28 cellular contexts compared by ENCODE assay signal in the genomic region with DNA sequence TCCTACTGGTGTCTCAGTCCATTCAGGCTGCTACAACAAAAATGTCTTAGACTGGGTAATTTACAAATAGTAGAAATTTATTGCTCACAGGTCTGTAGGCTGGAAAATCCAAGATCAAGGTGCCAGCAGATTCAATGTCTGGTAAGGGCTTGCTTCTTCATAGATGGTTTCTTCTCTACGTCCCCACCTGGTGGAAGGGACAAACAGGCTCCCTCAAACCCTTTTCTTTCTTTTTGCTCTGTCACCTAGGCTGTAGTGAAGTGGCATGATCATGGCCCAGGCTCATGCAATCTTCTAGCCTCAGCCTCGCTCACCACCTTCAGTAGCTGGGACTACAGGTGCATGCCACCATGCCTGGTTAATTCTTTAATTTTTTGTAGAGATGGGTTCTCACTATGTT.
DNase-seq lines count a peak whose midpoint lies in the region; ATAC-seq and TF ChIP-seq lines count a peak whose summit lies in the region.
"Had no signal": no experiment of that assay in that cellular context is flagged by ENCODE, and none has a peak within 500 bp of the region (broad histone marks: within the 10 kb centered on the region; RNA-seq: fewer than 3 reads in every experiment).

No MANE protein-coding gene starts in this region.

- H3K4me3 ChIP-seq in DND-41 (ENCODE audit: low read depth in 1 of 2, low read length in 2 of 2) (no peak overlapping the region), GM12864 (ENCODE audit: low read depth, low read length) (no peak overlapping the region), WERI-Rb-1 (ENCODE audit: low read depth, low read length) (no peak overlapping the region)
- H3K4me3 ChIP-seq: BLaER1, cardiac muscle cell, MG63 had no signal

- no peak overlapping the region for H3K4me2 ChIP-seq in DND-41 (ENCODE audit: insufficient read depth, low read length)
- H3K4me2 ChIP-seq: BLaER1 had no signal

- no peaks in the 10 kb centered on the region for H3K79me2 ChIP-seq in DND-41 (ENCODE audit: insufficient read depth, low read length)

- H3K9me3 Mint-ChIP-seq in WTC11 = no peaks in the 10 kb centered on the region
- H3K9me3 Mint-ChIP-seq in activated naive CD4-positive, alpha-beta T cell treated with anti-CD3 and anti-CD28 coated beads for 36 hours = no peaks in the 10 kb centered on the region
- H3K9me3 Mint-ChIP-seq: activated CD4-positive, alpha-beta T cell treated with anti-CD3 and anti-CD28 coated beads, Interleukin-2, amount 10 ng/mL, durations not matched to agents 24 days and 14 days; memory B cell; nephron progenitor cell; type B pancreatic cell had no signal

- H4K20me1 ChIP-seq in DND-41 (ENCODE audit: insufficient read depth, low read length) = no peaks in the 10 kb centered on the region
- H4K20me1 ChIP-seq: BLaER1 had no signal

- no peak for ATAC-seq in DND-41 (ENCODE audit: insufficient read depth, low read depth)
- ATAC-seq in WTC11 = peak; percentile 79
- ATAC-seq: stimulated activated naive B cell treated with anti-CD40 and anti-IgM and Interleukin-4, amounts not matched to agents 10 μg/mL and 1 μg/mL and 100 μg/mL, for 72 hours had no signal

- H3K36me3 Mint-ChIP-seq in WTC11 = no peaks in the 10 kb centered on the region
- no peaks in the 10 kb centered on the region for H3K36me3 Mint-ChIP-seq in activated naive CD4-positive, alpha-beta T cell treated with anti-CD3 and anti-CD28 coated beads for 36 hours (ENCODE audit: low read depth)
- H3K36me3 Mint-ChIP-seq: memory B cell; stimulated activated naive B cell treated with anti-CD40 and anti-IgM and Interleukin-4, amounts not matched to agents 10 μg/mL and 1 μg/mL and 100 μg/mL, for 72 hours; type B pancreatic cell had no signal

- no peak for DNase-seq in DND-41
- no peak for DNase-seq in GM12864 (ENCODE audit: low read depth)
- DNase-seq in NAMALWA (ENCODE audit: low spot score) = peak; percentile 23
- DNase-seq in WTC11 (ENCODE audit: low spot score) = no peak
- no peak for DNase-seq in activated naive CD4-positive, alpha-beta T cell treated with anti-CD3 and anti-CD28 coated beads for 36 hours
- DNase-seq in stimulated activated CD4-positive, alpha-beta T cell treated with anti-CD3 and anti-CD28 coated beads, Interleukin-4, amount 100 ng/mL, for 4 hours = no peak
- DNase-seq in WERI-Rb-1 = no peak
- DNase-seq: activated CD4-positive, alpha-beta T cell treated with anti-CD3 and anti-CD28 coated beads, Interleukin-2, amount 10 ng/mL, durations not matched to agents 24 days and 14 days; activated effector memory CD4-positive, alpha-beta T cell treated with Interleukin-2 at 50 U/mL for 16 hours; DMS153; effector CD4-positive, alpha-beta T cell; GDM1; hypothalamus; MG63; NCI-H1417 treated with DMSO at 0.1 percent for 48 hours; NCI-H2107; NCI-H510A; nephron progenitor cell; NK-92 treated with Interleukin-12 subunit alpha and Interleukin-12 subunit beta, amount 100 ng/mL, for 24 hours; stimulated activated naive B cell treated with anti-CD40 and anti-IgM and Interleukin-4, amounts not matched to agents 10 μg/mL and 1 μg/mL and 100 μg/mL, for 72 hours; SW 1271; T-helper 9 cell had no signal

- H3K27me3 ChIP-seq in DND-41 (ENCODE audit: insufficient read depth, low read length, poor library complexity) (peaks cover 15% of the 10 kb centered on the region), WERI-Rb-1 (ENCODE audit: insufficient read depth, low read depth, severe bottlenecking) (peaks cover 78% of the 10 kb centered on the region)
- H3K27me3 ChIP-seq: BLaER1, cardiac muscle cell had no signal

- peaks cover 4% of the 10 kb centered on the region; the same call in 1 of the 2 replicates for H3K27me3 Mint-ChIP-seq in WTC11 (ENCODE audit: low read depth)
- peaks cover 16% of the 10 kb centered on the region for H3K27me3 Mint-ChIP-seq in activated naive CD4-positive, alpha-beta T cell treated with anti-CD3 and anti-CD28 coated beads for 36 hours (ENCODE audit: low read depth)

- H3K4me3 Mint-ChIP-seq in WTC11 = no peak overlapping the region
- no peak overlapping the region for H3K4me3 Mint-ChIP-seq in activated naive CD4-positive, alpha-beta T cell treated with anti-CD3 and anti-CD28 coated beads for 36 hours
- H3K4me3 Mint-ChIP-seq: activated CD4-positive, alpha-beta T cell treated with anti-CD3 and anti-CD28 coated beads, Interleukin-2, amount 10 ng/mL, durations not matched to agents 24 days and 14 days; memory B cell; nephron progenitor cell; stimulated activated naive B cell treated with anti-CD40 and anti-IgM and Interleukin-4, amounts not matched to agents 10 μg/mL and 1 μg/mL and 100 μg/mL, for 72 hours; type B pancreatic cell had no signal

- H3K27ac Mint-ChIP-seq in WTC11 = no peak overlapping the region
- no peak overlapping the region for H3K27ac Mint-ChIP-seq in activated naive CD4-positive, alpha-beta T cell treated with anti-CD3 and anti-CD28 coated beads for 36 hours
- H3K27ac Mint-ChIP-seq: activated CD4-positive, alpha-beta T cell treated with anti-CD3 and anti-CD28 coated beads, Interleukin-2, amount 10 ng/mL, durations not matched to agents 24 days and 14 days; memory B cell; nephron progenitor cell; stimulated activated naive B cell treated with anti-CD40 and anti-IgM and Interleukin-4, amounts not matched to agents 10 μg/mL and 1 μg/mL and 100 μg/mL, for 72 hours; type B pancreatic cell had no signal

- H3K9me3 ChIP-seq in DND-41 (ENCODE audit: insufficient read depth, low read length, severe bottlenecking) (no peaks in the 10 kb centered on the region), WERI-Rb-1 (ENCODE audit: severe bottlenecking) (no peaks in the 10 kb centered on the region)
- H3K9me3 ChIP-seq: BLaER1, MG63 had no signal

- H3K9ac ChIP-seq in DND-41 (ENCODE audit: low read depth, low read length) = no peak overlapping the region
- H3K9ac ChIP-seq: BLaER1 had no signal

- no peaks in the 10 kb centered on the region for H3K4me1 Mint-ChIP-seq in WTC11
- no peaks in the 10 kb centered on the region for H3K4me1 Mint-ChIP-seq in activated naive CD4-positive, alpha-beta T cell treated with anti-CD3 and anti-CD28 coated beads for 36 hours (ENCODE audit: low read depth)
- H3K4me1 Mint-ChIP-seq: activated CD4-positive, alpha-beta T cell treated with anti-CD3 and anti-CD28 coated beads, Interleukin-2, amount 10 ng/mL, durations not matched to agents 24 days and 14 days; memory B cell; nephron progenitor cell; stimulated activated naive B cell treated with anti-CD40 and anti-IgM and Interleukin-4, amounts not matched to agents 10 μg/mL and 1 μg/mL and 100 μg/mL, for 72 hours had no signal

- H3K27ac ChIP-seq in DND-41 (ENCODE audit: low read length) (no peak overlapping the region), WERI-Rb-1 (no peak overlapping the region)
- H3K27ac ChIP-seq: BLaER1, cardiac muscle cell, epithelial cell of prostate, VCaP had no signal

- H2AFZ ChIP-seq in DND-41 (ENCODE audit: low read depth, low read length) = no peak overlapping the region

- POLR2A ChIA-PET in WTC11 (lab: Charles Lee) = no interaction called here

- intact Hi-C loops in activated naive CD4-positive, alpha-beta T cell treated with anti-CD3 and anti-CD28 coated beads for 36 hours (cut with micrococcal nuclease) = no loop called here

- peak; percentile 23 for TF ChIP-seq CTCF in DND-41 (IDR thresholded peaks at IDR 0.05; ENCODE audit: borderline replicate concordance, extremely low read depth, low read length, poor library complexity, severe bottlenecking)
- TF ChIP-seq CTCF in GM12864 (IDR thresholded peaks at IDR 0.05; ENCODE audit: low read depth, low read length, missing control alignments) = peak; percentile 17
- no peak for TF ChIP-seq CTCF in WTC11 (IDR thresholded peaks at IDR 0.05)
- TF ChIP-seq CTCF in WERI-Rb-1 (IDR thresholded peaks at IDR 0.05; ENCODE audit: low read depth, low read length) = no peak

- no peaks in the 10 kb centered on the region for H3K4me1 ChIP-seq in DND-41 (ENCODE audit: insufficient read depth, low read length)
- H3K4me1 ChIP-seq: BLaER1 had no signal

- no peaks in the 10 kb centered on the region for H3K36me3 ChIP-seq in DND-41 (ENCODE audit: insufficient read depth, low read length)
- no peaks in the 10 kb centered on the region for H3K36me3 ChIP-seq in WERI-Rb-1
- H3K36me3 ChIP-seq: BLaER1, cardiac muscle cell, MG63 had no signal

- CTCF ChIA-PET in WTC11 (lab: Charles Lee) = no interaction called here
- CTCF ChIA-PET in activated naive CD4-positive, alpha-beta T cell treated with anti-CD3 and anti-CD28 coated beads for 36 hours (lab: Charles Lee) = no interaction called here

TF ChIP-seq in WTC11, 78 proteins besides CTCF, POLR2A, EP300 and RAD21 (continues in another document):
- no peak for TF ChIP-seq HMGA2 (CRISPR knock-in tag; IDR thresholded peaks at IDR 0.05)
- TF ChIP-seq, protein P1, sequence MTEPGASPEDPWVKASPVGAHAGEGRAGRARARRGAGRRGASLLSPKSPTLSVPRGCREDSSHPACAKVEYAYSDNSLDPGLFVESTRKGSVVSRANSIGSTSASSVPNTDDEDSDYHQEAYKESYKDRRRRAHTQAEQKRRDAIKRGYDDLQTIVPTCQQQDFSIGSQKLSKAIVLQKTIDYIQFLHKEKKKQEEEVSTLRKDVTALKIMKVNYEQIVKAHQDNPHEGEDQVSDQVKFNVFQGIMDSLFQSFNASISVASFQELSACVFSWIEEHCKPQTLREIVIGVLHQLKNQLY (CRISPR knock-in tag; IDR thresholded peaks at IDR 0.05) = no peak
- no peak for TF ChIP-seq ZMAT4 (CRISPR knock-in tag; IDR thresholded peaks at IDR 0.05)
- no peak for TF ChIP-seq ZNF263 (CRISPR knock-in tag; IDR thresholded peaks at IDR 0.05; ENCODE audit: low read depth)
- TF ChIP-seq ATF2 (CRISPR knock-in tag; IDR thresholded peaks at IDR 0.05; ENCODE audit: borderline replicate concordance, low read depth) = no peak

Comparison
In these comparisons a context has a peak if more than half of its experiments do, and no peak if none do; other contexts are left out.
1. CTCF ChIP-seq: peak in DND-41 (single experiment) and GM12864 (single experiment); none in WTC11 (single experiment) and WERI-Rb-1 (single experiment).